In genomic region chr12:97968641-97969171, GRCh38 we compare ENCODE assay signal across 20 cellular contexts.
A peak's percentile ranks its signal among the peaks of the same experiment; 100 is the strongest.
DNase-seq lines count a peak whose midpoint lies in the region; ATAC-seq and TF ChIP-seq lines count a peak whose summit lies in the region.
"Had no signal": no experiment of that assay in that cellular context is flagged by ENCODE, and none has a peak within 500 bp of the region (broad histone marks: within the 10 kb centered on the region; RNA-seq: fewer than 3 reads in every experiment).

No MANE protein-coding gene starts in this region.

- H3K9me3 Mint-ChIP-seq in glutamatergic neuron (ENCODE audit: unreplicated experiment) (no peaks in the 10 kb centered on the region), immature natural killer cell (no peaks in the 10 kb centered on the region)
- no peaks in the 10 kb centered on the region for H3K9me3 Mint-ChIP-seq in stimulated activated effector memory CD8-positive, alpha-beta T cell treated with anti-CD3 and anti-CD28 coated beads, Interleukin-12 subunit alpha, Interleukin-12 subunit beta, amount 100 ng/mL, for 72 hours

- peak overlapping the region; percentile 24 for H3K27ac Mint-ChIP-seq in glutamatergic neuron (ENCODE audit: unreplicated experiment)
- H3K27ac Mint-ChIP-seq in immature natural killer cell = no peak overlapping the region
- no peak overlapping the region for H3K27ac Mint-ChIP-seq in stimulated activated effector memory CD8-positive, alpha-beta T cell treated with anti-CD3 and anti-CD28 coated beads, Interleukin-12 subunit alpha, Interleukin-12 subunit beta, amount 100 ng/mL, for 72 hours
- H3K27ac Mint-ChIP-seq: B cell; CD4-positive, CD25-positive, alpha-beta regulatory T cell had no signal

- peak in 2 of 3 experiments; percentile 32 to 55 for DNase-seq in NCI-H1417 (lab: John Stamatoyannopoulos, UW)
- no peak for DNase-seq in NCI-H1417 treated with DMSO at 0.1 percent for 48 hours (lab: John Stamatoyannopoulos, UW)
- DNase-seq in NCI-H1105 (lab: John Stamatoyannopoulos, UW) = peak; percentile 50
- DNase-seq in NCI-H69 (lab: John Stamatoyannopoulos, UW) = peak; percentile 99
- DNase-seq in glutamatergic neuron = no peak
- DNase-seq in immature natural killer cell = no peak
- DNase-seq in stimulated activated effector memory CD8-positive, alpha-beta T cell treated with anti-CD3 and anti-CD28 coated beads, Interleukin-12 subunit alpha, Interleukin-12 subunit beta, amount 100 ng/mL, for 72 hours (ENCODE audit: low spot score in 2 of 2) = no peak
- DNase-seq in activated CD4-positive, alpha-beta T cell treated with anti-CD3 and anti-CD28 coated beads, Interleukin-2, amount 50 U/mL, for 4 hours = no peak
- DNase-seq: Calu3; CD4-positive, CD25-positive, alpha-beta regulatory T cell; IMR-90; Karpas-422; MG63; NCI-H1436; NCI-H2171; NCI-H524 treated with DMSO at 0.1 percent for 48 hours; RPMI8226; SIG-M5 had no signal

- H3K27me3 Mint-ChIP-seq in glutamatergic neuron (ENCODE audit: unreplicated experiment) (peaks cover 2% of the 10 kb centered on the region), immature natural killer cell (ENCODE audit: low read depth in 3 of 3) (peaks cover 0 to 2% (median 1%) of the 10 kb centered on the region in 3 donors)

- H3K4me1 Mint-ChIP-seq in glutamatergic neuron (ENCODE audit: low read depth, unreplicated experiment) (no peaks in the 10 kb centered on the region), immature natural killer cell (no peaks in the 10 kb centered on the region)
- no peaks in the 10 kb centered on the region for H3K4me1 Mint-ChIP-seq in stimulated activated effector memory CD8-positive, alpha-beta T cell treated with anti-CD3 and anti-CD28 coated beads, Interleukin-12 subunit alpha, Interleukin-12 subunit beta, amount 100 ng/mL, for 72 hours
- H3K4me1 Mint-ChIP-seq: B cell; CD4-positive, CD25-positive, alpha-beta regulatory T cell had no signal

- H3K36me3 Mint-ChIP-seq in glutamatergic neuron (ENCODE audit: unreplicated experiment) (no peaks in the 10 kb centered on the region), immature natural killer cell (no peaks in the 10 kb centered on the region)
- H3K36me3 Mint-ChIP-seq in stimulated activated effector memory CD8-positive, alpha-beta T cell treated with anti-CD3 and anti-CD28 coated beads, Interleukin-12 subunit alpha, Interleukin-12 subunit beta, amount 100 ng/mL, for 72 hours = no peaks in the 10 kb centered on the region
- H3K36me3 Mint-ChIP-seq: CD4-positive, CD25-positive, alpha-beta regulatory T cell had no signal

- TF ChIP-seq CTCF in glutamatergic neuron (IDR thresholded peaks at IDR 0.05; ENCODE audit: partially characterized antibody, unreplicated experiment) = no peak

- no peak overlapping the region for H3K4me3 Mint-ChIP-seq in glutamatergic neuron (ENCODE audit: unreplicated experiment)
- no peak overlapping the region for H3K4me3 Mint-ChIP-seq in immature natural killer cell
- H3K4me3 Mint-ChIP-seq in stimulated activated effector memory CD8-positive, alpha-beta T cell treated with anti-CD3 and anti-CD28 coated beads, Interleukin-12 subunit alpha, Interleukin-12 subunit beta, amount 100 ng/mL, for 72 hours = no peak overlapping the region
- H3K4me3 Mint-ChIP-seq: B cell; CD4-positive, CD25-positive, alpha-beta regulatory T cell had no signal

- no peak for ATAC-seq in stimulated activated effector memory CD8-positive, alpha-beta T cell treated with anti-CD3 and anti-CD28 coated beads, Interleukin-12 subunit alpha, Interleukin-12 subunit beta, amount 100 ng/mL, for 72 hours
- ATAC-seq: GM12878 had no signal

Comparison
In these comparisons a context has a peak if more than half of its experiments do, and no peak if none do; other contexts are left out.
1. DNase-seq: peak in NCI-H1417 (2 of 3), NCI-H1105 (single experiment) and NCI-H69 (single experiment); none in NCI-H1417 treated with DMSO at 0.1 percent for 48 hours (single experiment), glutamatergic neuron (single experiment), immature natural killer cell (0 of 3), stimulated activated effector memory CD8-positive, alpha-beta T cell treated with anti-CD3 and anti-CD28 coated beads, Interleukin-12 subunit alpha, Interleukin-12 subunit beta, amount 100 ng/mL, for 72 hours (0 of 2) and activated CD4-positive, alpha-beta T cell treated with anti-CD3 and anti-CD28 coated beads, Interleukin-2, amount 50 U/mL, for 4 hours (0 of 2).